19 cellular contexts compared by ENCODE assay signal in genomic region chr19:35220315-35220921, GRCh38. TPM values are rescaled to one million over a fixed set of nuclear protein-coding genes. Genes with fewer than 3 reads are reported as not detected.
DNase-seq lines count a peak whose midpoint lies in the region; ATAC-seq, FAIRE-seq and TF ChIP-seq lines count a peak whose summit lies in the region.
"Had no signal": no experiment of that assay in that cellular context is flagged by ENCODE, and none has a peak within 500 bp of the region (broad histone marks: within the 10 kb centered on the region; RNA-seq: fewer than 3 reads in every experiment).

No MANE protein-coding gene starts in this region.

- H2AK5ac ChIP-seq in H1 (ENCODE audit: low read depth, low read length) (no peak overlapping the region), neuronal stem cell (ENCODE audit: low read depth, low read length) (no peak overlapping the region)

- H3K27ac ChIP-seq in H1 (ENCODE audit: low read depth, low read length) = no peak overlapping the region; the same call in 1 of the 2 replicates
- no peak overlapping the region for H3K27ac ChIP-seq in neuronal stem cell (replicated peaks; ENCODE audit: low read length)
- H3K27ac ChIP-seq in dorsolateral prefrontal cortex = no peak overlapping the region

- H2BK15ac ChIP-seq in H1 (ENCODE audit: low read length) = no peak overlapping the region
- no peak overlapping the region for H2BK15ac ChIP-seq in neuronal stem cell (ENCODE audit: low read length)

- 70% methylated on average over 3 of the region's 3 CpGs; no CpG with 5 or more reads in 1 of the 2 experiments for WGBS in H1 (ENCODE audit: extremely low coverage in 1 of 2, insufficient coverage in 1 of 2, insufficient read length in 1 of 2, insufficient replicate concordance in 2 of 2, low coverage in 1 of 2, low lambda C conversion rate in 2 of 2, missing lambda C conversion rate in 1 of 2), 2 experiments
- WGBS in neuronal stem cell (ENCODE audit: extremely low coverage in 2 of 2, insufficient read length in 2 of 2, insufficient replicate concordance in 1 of 2), 2 donors = no CpG with 5 or more reads among the region's 3 CpGs

- H2BK20ac ChIP-seq in H1 (ENCODE audit: low read length) = peak overlapping the region; percentile 66; the same call in 1 of the 2 replicates

- H4K20me1 ChIP-seq in H1 (replicated peaks in 1 of 2; ENCODE audit: control insufficient read depth in 1 of 2, insufficient read depth in 2 of 2, low read length in 2 of 2) = no peaks in the 10 kb centered on the region

- H4K91ac ChIP-seq in H1 (replicated peaks; ENCODE audit: insufficient read length, low read length) (peak overlapping the region; percentile 25), neuronal stem cell (ENCODE audit: low read depth, low read length, poor library complexity) (no peak overlapping the region)

- ATAC-seq in HG03460 (IDR thresholded peaks at IDR 0.05; ENCODE audit: unreplicated experiment) = no peak

- H3K27me3 ChIP-seq in H1 (replicated peaks in 1 of 4; ENCODE audit: control insufficient read depth in 3 of 4, extremely low read depth in 1 of 4, insufficient read depth in 3 of 4, low read length in 3 of 4) (no peaks in the 10 kb centered on the region), neuronal stem cell (ENCODE audit: control insufficient read depth in 3 of 3, insufficient read depth in 3 of 3, low read depth in 1 of 3, low read length in 3 of 3) (no peaks in the 10 kb centered on the region), dorsolateral prefrontal cortex (no peaks in the 10 kb centered on the region)

- H4K8ac ChIP-seq in H1 (ENCODE audit: extremely low read depth, insufficient read depth, low read length) = no peak overlapping the region
- no peak overlapping the region for H4K8ac ChIP-seq in neuronal stem cell (ENCODE audit: low read depth, low read length)

- H3K4me3 ChIP-seq in H1 (ENCODE audit: extremely low read depth in 1 of 4, insufficient read depth in 2 of 4, low read depth in 3 of 4, low read length in 4 of 4) (no peak overlapping the region), neuronal stem cell (ENCODE audit: low read length in 2 of 2) (no peak overlapping the region), dorsolateral prefrontal cortex (no peak overlapping the region)

- CTCF ChIA-PET in H1 (lab: Charles Lee; ENCODE audit: partially characterized antibody) = interaction anchor here (0.5 to 1.7 kb wide), 5 partner anchors 17 to 170 kb away, joined by 3 to 6 read pairs (median 3); no protein-coding TSS in a partner anchor

- peak; percentile 13 for DNase-seq in activated CD8-positive, alpha-beta memory T cell treated with anti-CD3 and anti-CD28 coated beads, Interleukin-2, amount 50 U/mL, for 48 hours
- no peak for DNase-seq in activated CD8-positive, alpha-beta memory T cell treated with anti-CD3 and anti-CD28 coated beads, Interleukin-2, amount 50 U/mL, for 4 hours
- peak; percentile 62 for DNase-seq in KBM-7
- no peak for DNase-seq in H1 (ENCODE audit: low read depth in 1 of 2, low spot score in 2 of 2)
- DNase-seq in neuronal stem cell (ENCODE audit: low spot score) = no peak
- no peak for DNase-seq in dorsolateral prefrontal cortex
- no peak for DNase-seq in activated gamma-delta T cell treated with Interleukin-2 at 50 U/mL for 16 hours
- DNase-seq: COR-L47, cortex of kidney, GDM1, HFFc6, hypothalamus, NCI-H1694, NCI-H524 treated with DMSO at 0.1 percent for 48 hours had no signal

- in situ Hi-C loops in KBM-7 (cut with MboI; ENCODE audit: low pct_unique_long_range_greater_than_20kb, low sequenced_read_pairs) = no loop called here

- peaks cover 4 to 14% of the 10 kb centered on the region in 2 experiments for H3K9me3 ChIP-seq in H1 (ENCODE audit: insufficient read depth in 2 of 2, low read depth in 1 of 2, low read length in 1 of 2)
- no peaks in the 10 kb centered on the region for H3K9me3 ChIP-seq in neuronal stem cell (replicated peaks in 1 of 2; ENCODE audit: control insufficient read depth in 2 of 2, insufficient read depth in 1 of 2, low read depth in 1 of 2, low read length in 2 of 2)

- no peaks in the 10 kb centered on the region for H3K23me2 ChIP-seq in H1 (ENCODE audit: low read depth, low read length)

- H3K18ac ChIP-seq in H1 (ENCODE audit: extremely low read depth, low read length) (no peak overlapping the region), neuronal stem cell (ENCODE audit: low read length) (no peak overlapping the region)

- H3K9ac ChIP-seq in H1 (replicated peaks in 1 of 4; ENCODE audit: extremely low read depth in 1 of 4, low read depth in 3 of 4, low read length in 3 of 4) = no peak overlapping the region
- H3K9ac ChIP-seq in neuronal stem cell (ENCODE audit: low read depth, low read length, poor library complexity) = no peak overlapping the region

- no peaks in the 10 kb centered on the region for H3K79me1 ChIP-seq in H1 (ENCODE audit: low read depth, low read length)
- no peaks in the 10 kb centered on the region for H3K79me1 ChIP-seq in neuronal stem cell (ENCODE audit: low read depth, low read length)

- H2BK120ac ChIP-seq in H1 (replicated peaks; ENCODE audit: low read depth, low read length) (no peak overlapping the region), neuronal stem cell (ENCODE audit: low read depth, low read length) (no peak overlapping the region)

- POLR2A ChIA-PET in H1 (lab: Charles Lee; ENCODE audit: partially characterized antibody) = interaction anchor here (0.8 to 1.4 kb wide), 3 partner anchors 15 to 78 kb away, joined by 3 read pairs; no protein-coding TSS in a partner anchor

- H3K23ac ChIP-seq in H1 (ENCODE audit: insufficient read length) = no peak overlapping the region
- H3K23ac ChIP-seq in neuronal stem cell (ENCODE audit: low read depth, low read length, poor library complexity) = no peak overlapping the region

- H2AFZ ChIP-seq in H1 (ENCODE audit: low read length) = no peak overlapping the region
- H2AFZ ChIP-seq in neuronal stem cell (ENCODE audit: low read length) = peak overlapping the region; percentile 8

- H4K5ac ChIP-seq in H1 (ENCODE audit: insufficient read length, low read depth, low read length) = no peak overlapping the region

- intact Hi-C loops in dorsolateral prefrontal cortex (cut with DNase I) = no loop called here

- H3K79me2 ChIP-seq in H1 (ENCODE audit: control insufficient read depth in 1 of 2, insufficient read depth in 2 of 2, low read length in 2 of 2) = no peaks in the 10 kb centered on the region

- H2BK5ac ChIP-seq in H1 (ENCODE audit: low read depth, low read length) (no peak overlapping the region), neuronal stem cell (ENCODE audit: low read length) (no peak overlapping the region)

- TF ChIP-seq RAD21 in H1 (IDR thresholded peaks at IDR 0.05 in 1 of 2, conservative IDR thresholded peaks at IDR 0.05 in 1 of 2; ENCODE audit: low read depth in 2 of 2, low read length in 2 of 2) = no peak

- FAIRE-seq in H1 (lab: Jason Lieb, UNC) = peak; percentile 13
- FAIRE-seq: astrocyte had no signal

- no peak overlapping the region for H3K56ac ChIP-seq in H1 (replicated peaks; ENCODE audit: insufficient read length, low read depth, low read length)

- no peak for TF ChIP-seq POLR2A in H1 (IDR thresholded peaks at IDR 0.05; ENCODE audit: control extremely low read depth in 1 of 2, low read depth in 2 of 2, low read length in 2 of 2)

- TF ChIP-seq CTCF in H1 (IDR thresholded peaks at IDR 0.05; ENCODE audit: control extremely low read depth in 1 of 3, insufficient read depth in 1 of 3, low read depth in 1 of 3, low read length in 3 of 3) (no peak), dorsolateral prefrontal cortex (IDR thresholded peaks at IDR 0.05 in 54 of 56, conservative IDR thresholded peaks at IDR 0.05 in 2 of 56; ENCODE audit: low read depth in 1 of 56, partially characterized antibody in 56 of 56) (no peak)

- H2BK12ac ChIP-seq in H1 (ENCODE audit: low read depth, low read length) (no peak overlapping the region), neuronal stem cell (ENCODE audit: low read length) (no peak overlapping the region)

- H3K36me3 ChIP-seq in H1 (ENCODE audit: control insufficient read depth in 2 of 4, insufficient read depth in 4 of 4, low read length in 3 of 4) (no peaks in the 10 kb centered on the region), neuronal stem cell (replicated peaks in 1 of 2; ENCODE audit: control insufficient read depth in 2 of 2, insufficient read depth in 2 of 2, low read length in 2 of 2) (no peaks in the 10 kb centered on the region)

- H3K4me1 ChIP-seq in H1 (replicated peaks in 1 of 4; ENCODE audit: control insufficient read depth in 3 of 4, insufficient read depth in 4 of 4, low read length in 3 of 4) (peaks cover 0 to 7% (median 3%) of the 10 kb centered on the region in 4 experiments; a peak in 4 of 7 replicates), neuronal stem cell (ENCODE audit: control insufficient read depth in 2 of 2, insufficient read depth in 1 of 2, low read depth in 1 of 2, low read length in 2 of 2) (no peaks in the 10 kb centered on the region)

- no peak overlapping the region for H3K4me2 ChIP-seq in H1 (ENCODE audit: insufficient read depth in 1 of 2, low read depth in 2 of 2, low read length in 2 of 2)
- no peak overlapping the region for H3K4me2 ChIP-seq in neuronal stem cell (ENCODE audit: insufficient read depth, low read length, poor library complexity, severe bottlenecking)

- TF ChIP-seq EP300 in H1 (IDR thresholded peaks at IDR 0.05; ENCODE audit: borderline replicate concordance in 1 of 2, low read depth in 2 of 2, low read length in 2 of 2) = no peak

- H3K14ac ChIP-seq in H1 (ENCODE audit: insufficient read length) = no peak overlapping the region
- no peak overlapping the region for H3K14ac ChIP-seq in neuronal stem cell (ENCODE audit: low read length)

- H3K4ac ChIP-seq in H1 (replicated peaks; ENCODE audit: insufficient read length, low read depth, low read length) = peak overlapping the region; percentile 65
- no peak overlapping the region for H3K4ac ChIP-seq in neuronal stem cell (ENCODE audit: low read length)

RNA-seq across cellular contexts. Expression of gene FAM187B, which starts 8.1 kb away (rescaled TPM):
- total RNA-seq in H1 (2021; fragmentation: NEBNext Ultra II Directional; extraction: Animal tissue kit (Norgen Biotek cat#: 25700)) = not detected in 2 replicates
- 0.09 TPM in 1 of 2 replicates, not detected in the other for polyA plus RNA-seq in H1 (2011; rRNA removed)
- polyA plus RNA-seq in H1 (2011; cell fraction: cytosol; rRNA removed) = 0.06 TPM
- polyA plus RNA-seq in H1 (2011; cell fraction: nucleus; rRNA removed) = 0.19 TPM
- polyA plus RNA-seq in H1 (2012, experiment 1 of 2) = not detected in 4 replicates
- not detected for polyA plus RNA-seq in H1 (2012, experiment 2 of 2)
- polyA plus RNA-seq in H1 (2013, experiment 1 of 2) = not detected
- not detected for polyA plus RNA-seq in H1 (2013, experiment 2 of 2)
- not detected in 2 replicates for polyA minus RNA-seq in H1 (2011; rRNA and poly(A)+ RNA removed)
- polyA minus RNA-seq in H1 (2011; cell fraction: cytosol; rRNA and poly(A)+ RNA removed) = not detected
- not detected for polyA minus RNA-seq in H1 (2011; cell fraction: nucleus; rRNA and poly(A)+ RNA removed)
- polyA plus RNA-seq in neuronal stem cell (2013, experiment 1 of 2) = not detected
- polyA plus RNA-seq in neuronal stem cell (2013, experiment 2 of 2) = not detected
- total RNA-seq in dorsolateral prefrontal cortex = under 1 TPM in 3 of 120 experiments, not detected in 117; 0.53 to 0.62 (median 0.59) TPM
- total RNA-seq: astrocyte, fibroblast of lung, HFFc6, LHCN-M2, right cardiac atrium had no signal
- polyA plus RNA-seq: fibroblast of lung, right cardiac atrium had no signal

RNA-seq across cellular contexts. Expression of gene LSR, which starts 28.4 kb away (rescaled TPM):
- total RNA-seq in H1 (2021; fragmentation: NEBNext Ultra II Directional; extraction: Animal tissue kit (Norgen Biotek cat#: 25700)) = 159 and 166 TPM in 2 replicates
- polyA plus RNA-seq in H1 (2011; rRNA removed) = 186 and 296 TPM in 2 replicates
- polyA plus RNA-seq in H1 (2011; cell fraction: cytosol; rRNA removed) = 106 TPM
- polyA plus RNA-seq in H1 (2011; cell fraction: nucleus; rRNA removed) = 204 TPM
- 145 to 238 TPM (median 230 TPM) in 4 replicates for polyA plus RNA-seq in H1 (2012, experiment 1 of 2)
- polyA plus RNA-seq in H1 (2012, experiment 2 of 2) = 175 TPM
- polyA plus RNA-seq in H1 (2013, experiment 1 of 2) = 208 TPM
- polyA plus RNA-seq in H1 (2013, experiment 2 of 2) = 218 TPM
- 87.1 and 93.1 TPM in 2 replicates for polyA minus RNA-seq in H1 (2011; rRNA and poly(A)+ RNA removed)
- 222 TPM for polyA minus RNA-seq in H1 (2011; cell fraction: cytosol; rRNA and poly(A)+ RNA removed)
- 191 TPM for polyA minus RNA-seq in H1 (2011; cell fraction: nucleus; rRNA and poly(A)+ RNA removed)
- 36.5 TPM for polyA plus RNA-seq in neuronal stem cell (2013, experiment 1 of 2)
- polyA plus RNA-seq in neuronal stem cell (2013, experiment 2 of 2) = 37.1 TPM
- total RNA-seq in dorsolateral prefrontal cortex = 10 to 100 TPM in 26 of 120 experiments, 1 to 10 TPM in 94; 3.1 to 18.0 (median 7.6) TPM

RNA-seq across cellular contexts. Expression of gene USF2, which starts 48.3 kb away (rescaled TPM):
- total RNA-seq in H1 (2021; fragmentation: NEBNext Ultra II Directional; extraction: Animal tissue kit (Norgen Biotek cat#: 25700)) = 109 and 113 TPM in 2 replicates
- 74.1 and 119 TPM in 2 replicates for polyA plus RNA-seq in H1 (2011; rRNA removed)
- 142 TPM for polyA plus RNA-seq in H1 (2011; cell fraction: cytosol; rRNA removed)
- 268 TPM for polyA plus RNA-seq in H1 (2011; cell fraction: nucleus; rRNA removed)
- polyA plus RNA-seq in H1 (2012, experiment 1 of 2) = 112 to 133 TPM (median 125 TPM) in 4 replicates
- polyA plus RNA-seq in H1 (2012, experiment 2 of 2) = 90.5 TPM
- polyA plus RNA-seq in H1 (2013, experiment 1 of 2) = 70.6 TPM
- polyA plus RNA-seq in H1 (2013, experiment 2 of 2) = 72.7 TPM
- 29.0 and 60.8 TPM in 2 replicates for polyA minus RNA-seq in H1 (2011; rRNA and poly(A)+ RNA removed)
- polyA minus RNA-seq in H1 (2011; cell fraction: cytosol; rRNA and poly(A)+ RNA removed) = 79.1 TPM
- polyA minus RNA-seq in H1 (2011; cell fraction: nucleus; rRNA and poly(A)+ RNA removed) = 82.7 TPM
- 132 TPM for polyA plus RNA-seq in neuronal stem cell (2013, experiment 1 of 2)
- polyA plus RNA-seq in neuronal stem cell (2013, experiment 2 of 2) = 132 TPM
- total RNA-seq in dorsolateral prefrontal cortex = 100 to 1,000 TPM; 141 to 299 (median 188) TPM

Comparison
In these comparisons a context has a peak if more than half of its experiments do, and no peak if none do; other contexts are left out.
1. DNase-seq: peak in activated CD8-positive, alpha-beta memory T cell treated with anti-CD3 and anti-CD28 coated beads, Interleukin-2, amount 50 U/mL, for 48 hours (single experiment) and KBM-7 (single experiment); none in activated CD8-positive, alpha-beta memory T cell treated with anti-CD3 and anti-CD28 coated beads, Interleukin-2, amount 50 U/mL, for 4 hours (single experiment), H1 (0 of 2), neuronal stem cell (single experiment), dorsolateral prefrontal cortex (0 of 10) and activated gamma-delta T cell treated with Interleukin-2 at 50 U/mL for 16 hours (single experiment).